Comparison of ENCODE assay signal across 28 cellular contexts in the genomic region with DNA sequence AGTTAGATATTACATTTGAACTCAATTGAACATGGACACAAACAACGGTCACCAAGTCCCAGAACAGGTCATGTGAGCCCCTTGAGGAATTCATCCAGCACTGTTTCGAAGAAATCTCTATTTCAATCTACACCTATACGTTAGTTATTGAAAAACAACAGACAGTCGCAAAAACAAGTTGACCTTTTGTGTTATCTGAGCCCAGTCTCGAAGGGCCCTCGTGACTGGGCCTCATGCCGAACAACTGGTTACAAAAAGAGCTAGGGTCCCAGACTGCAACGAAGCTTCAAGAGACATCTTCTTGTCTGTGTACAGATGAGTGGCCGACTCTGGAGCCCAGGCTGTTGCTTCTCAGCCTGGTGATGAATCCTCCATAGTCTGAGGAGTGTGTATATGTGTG. TPM values are rescaled to one million over a fixed set of nuclear protein-coding genes. Genes with fewer than 3 reads are reported as not detected.
"Had no signal": no experiment of that assay in that cellular context is flagged by ENCODE, and none has a peak within 500 bp of the region (broad histone marks: within the 10 kb centered on the region; RNA-seq: fewer than 3 reads in every experiment).

No MANE protein-coding gene starts in this region.

- H3K4me1 ChIP-seq: testis, thyroid gland, tibial artery, upper lobe of right lung, uterus had no signal

- DNase-seq: stimulated activated CD4-positive, alpha-beta T cell treated with anti-CD3 and anti-CD28 coated beads, Interleukin-2, amount 100 ng/mL, for 48 hours; stimulated activated CD4-positive, alpha-beta T cell treated with anti-CD3 and anti-CD28 coated beads, Interleukin-4, amount 100 ng/mL, for 1 hour; stimulated activated CD4-positive, alpha-beta T cell treated with anti-CD3 and anti-CD28 coated beads, Interleukin-4, amount 100 ng/mL, for 24 hours; stimulated activated CD4-positive, alpha-beta T cell treated with anti-CD3 and anti-CD28 coated beads, Interleukin-4, amount 100 ng/mL, for 4 hours; stimulated activated CD8-positive, alpha-beta memory T cell treated with anti-CD3 and anti-CD28 coated beads, Interleukin-4, amount 100 ng/mL, for 48 hours; stimulated activated naive B cell treated with anti-CD40 and anti-IgM and Interleukin-4, amounts not matched to agents 10 μg/mL and 1 μg/mL and 100 μg/mL, for 72 hours; stimulated activated naive CD4-positive, alpha-beta T cell; stimulated activated naive CD4-positive, alpha-beta T cell treated with Interleukin-2 at 50 U/mL for 16 hours; stimulated activated naive CD8-positive, alpha-beta T cell treated with anti-CD3 and anti-CD28 coated beads, Interleukin-15, amount 100 ng/mL, for 72 hours; stimulated activated naive CD8-positive, alpha-beta T cell treated with anti-CD3 and anti-CD28 coated beads, Interleukin-15, Interleukin-2, amounts not matched to agents 100 U/mL and 50 U/mL, for 24 hours; stomach; substantia nigra; testis; thyroid gland; tibial artery; transverse colon; trophoblast cell; upper lobe of left lung; upper lobe of right lung; uterus had no signal

- H3K9me3 ChIP-seq: stomach, suprapubic skin, testis, thoracic aorta, thyroid gland, tibial artery, tibial nerve, transverse colon, upper lobe of left lung, upper lobe of right lung, uterus, vagina had no signal

- H3K36me3 ChIP-seq: stomach, suprapubic skin, thoracic aorta, thyroid gland, tibial artery, tibial nerve, transverse colon, upper lobe of left lung, upper lobe of right lung, uterus, vagina had no signal

- FAIRE-seq: urothelium cell line had no signal

- H3K27me3 ChIP-seq: testis, thyroid gland, uterus, vagina had no signal

- ATAC-seq: stimulated activated effector memory CD8-positive, alpha-beta T cell treated with anti-CD3 and anti-CD28 coated beads, Interleukin-12 subunit alpha, Interleukin-12 subunit beta, amount 100 ng/mL, for 72 hours; stimulated activated memory B cell treated with anti-CD40 and anti-IgM and Interleukin-4, amounts not matched to agents 10 μg/mL and 1 μg/mL and 100 μg/mL, for 72 hours; stimulated activated naive B cell treated with anti-CD40 and anti-IgM and Interleukin-4, amounts not matched to agents 10 μg/mL and 1 μg/mL and 100 μg/mL, for 72 hours; stimulated activated naive CD8-positive, alpha-beta T cell treated with anti-CD3 and anti-CD28 coated beads, Interleukin-15, amount 100 ng/mL, for 72 hours; stimulated activated naive CD8-positive, alpha-beta T cell treated with anti-CD3 and anti-CD28 coated beads, Interleukin-15, Interleukin-2, amounts not matched to agents 100 U/mL and 50 U/mL, for 24 hours; upper lobe of right lung had no signal

- H3K27ac ChIP-seq: stomach, suprapubic skin, testis, thoracic aorta, thyroid gland, tibial artery, tibial nerve, upper lobe of left lung, upper lobe of right lung, uterus, vagina had no signal

- H3K4me3 ChIP-seq: stomach, suprapubic skin, testis, thoracic aorta, thyroid gland, tibial artery, tibial nerve, transverse colon, upper lobe of left lung, upper lobe of right lung, uterus, vagina had no signal

RNA-seq across cellular contexts. Expression of a gene that starts 45.1 kb away (rescaled TPM):
- total RNA-seq: subcutaneous adipose tissue, tibial nerve, upper lobe of left lung had no signal
